Comparison of ENCODE assay signal across 21 cellular contexts in the genomic region with DNA sequence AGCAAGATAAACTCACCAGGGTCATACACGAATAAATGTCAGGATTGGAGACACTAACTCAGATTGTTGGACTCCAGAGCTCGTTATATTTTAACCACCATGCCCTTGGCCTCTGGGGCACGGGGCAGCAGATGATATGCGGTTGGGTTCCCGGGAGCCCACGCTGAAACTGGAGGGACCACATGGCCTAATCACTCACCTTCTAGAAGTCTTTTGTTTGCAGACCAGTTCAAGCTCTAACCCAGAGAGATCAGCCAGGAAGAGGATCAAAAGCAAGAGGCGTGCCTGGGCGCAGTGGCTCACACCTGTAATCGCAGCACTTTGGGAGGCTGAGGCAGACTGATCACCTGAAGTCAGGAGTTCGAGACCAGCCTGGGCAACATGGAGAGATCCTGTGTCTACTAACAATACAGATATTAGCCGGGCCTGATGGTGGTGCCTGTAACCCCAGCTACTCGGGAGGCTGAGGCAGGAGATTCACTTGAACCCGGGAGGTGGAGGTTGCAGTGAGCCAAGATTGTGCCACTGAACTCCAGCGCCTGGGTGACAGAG. TPM values are rescaled to one million over a fixed set of nuclear protein-coding genes. Genes with fewer than 3 reads are reported as not detected.
DNase-seq lines count a peak whose midpoint lies in the region; ATAC-seq, FAIRE-seq and TF ChIP-seq lines count a peak whose summit lies in the region.
"Had no signal": no experiment of that assay in that cellular context is flagged by ENCODE, and none has a peak within 500 bp of the region (broad histone marks: within the 10 kb centered on the region; RNA-seq: fewer than 3 reads in every experiment).

No MANE protein-coding gene starts in this region.

- H3K36me3 ChIP-seq in OCI-LY3 (replicated peaks; ENCODE audit: low read depth, low read length): no peaks in the 10 kb centered on the region
- no peaks in the 10 kb centered on the region for H3K36me3 ChIP-seq in lower lobe of right lung
- no peaks in the 10 kb centered on the region for H3K36me3 ChIP-seq in mesenchymal stem cell (ENCODE audit: control insufficient read depth in 1 of 2, insufficient read depth in 2 of 2, low read depth in 1 of 2, low read length in 2 of 2)
- H3K36me3 ChIP-seq: ovary had no signal

- H3K9me3 ChIP-seq in OCI-LY3 (ENCODE audit: insufficient read depth, low read length): no peaks in the 10 kb centered on the region
- no peaks in the 10 kb centered on the region for H3K9me3 ChIP-seq in lower lobe of right lung
- no peaks in the 10 kb centered on the region for H3K9me3 ChIP-seq in mesenchymal stem cell (ENCODE audit: control insufficient read depth, low read length)
- H3K9me3 ChIP-seq: A549, mucosa of descending colon, ovary had no signal

- peak overlapping the region; percentile 66 for H3K4me2 ChIP-seq in OCI-LY3 (ENCODE audit: low read length)
- H3K4me2 ChIP-seq in mesenchymal stem cell (ENCODE audit: low read length, poor library complexity, severe bottlenecking): no peak overlapping the region
- H3K4me2 ChIP-seq: A549 had no signal

- peak; percentile 35 for ATAC-seq in GM19463 (IDR thresholded peaks at IDR 0.05; ENCODE audit: unreplicated experiment)
- ATAC-seq in lower lobe of right lung: no peak
- no peak for ATAC-seq in omental fat pad (ENCODE audit: low FRiP score)
- ATAC-seq: A549; stimulated activated naive CD8-positive, alpha-beta T cell treated with anti-CD3 and anti-CD28 coated beads, Interleukin-15, Interleukin-2, amounts not matched to agents 100 U/mL and 50 U/mL, for 24 hours had no signal

- H3K27me3 ChIP-seq in OCI-LY3 (ENCODE audit: low read depth, low read length): peaks cover 52% of the 10 kb centered on the region
- H3K27me3 ChIP-seq in lower lobe of right lung (ENCODE audit: low read depth): no peaks in the 10 kb centered on the region
- peaks cover 0 to 12% of the 10 kb centered on the region in 2 experiments for H3K27me3 ChIP-seq in mesenchymal stem cell (ENCODE audit: control insufficient read depth in 1 of 2, insufficient read depth in 1 of 2, low read length in 2 of 2)
- H3K27me3 ChIP-seq: ovary had no signal

- FAIRE-seq in frontal cortex (lab: Jason Lieb, UNC): no peak
- FAIRE-seq: A549, keratinocyte, urothelium cell line had no signal

- H3K4me1 Mint-ChIP-seq in CD14-positive monocyte: peaks cover 38% of the 10 kb centered on the region
- H3K4me1 Mint-ChIP-seq: activated CD4-positive, alpha-beta memory T cell treated with anti-CD3 and anti-CD28 coated beads, Interleukin-2, amount 10 ng/mL, durations not matched to agents 7 days and 5 days had no signal

- no peak overlapping the region for H2BK120ac ChIP-seq in mesenchymal stem cell (ENCODE audit: low read depth, low read length)

- peaks cover 0 to 5% (median 0%) of the 10 kb centered on the region in 7 donors for H3K9me3 Mint-ChIP-seq in CD14-positive monocyte
- H3K9me3 Mint-ChIP-seq: activated CD4-positive, alpha-beta memory T cell treated with anti-CD3 and anti-CD28 coated beads, Interleukin-2, amount 10 ng/mL, durations not matched to agents 7 days and 5 days; CD4-positive, alpha-beta T cell had no signal

- H3K4me3 ChIP-seq in OCI-LY3 (ENCODE audit: low read length) (0 out of 2 replicates have a peak overlapping the region, but pooled peaks have one; percentile 22), lower lobe of right lung (no peak overlapping the region), mesenchymal stem cell (ENCODE audit: insufficient read depth in 1 of 2, low read depth in 1 of 2, low read length in 2 of 2) (no peak overlapping the region)
- H3K4me3 ChIP-seq: A549, mucosa of descending colon, ovary had no signal

- H3K27ac ChIP-seq in OCI-LY3 (ENCODE audit: low read length): peak overlapping the region; percentile 63
- peak overlapping the region; percentile 18 for H3K27ac ChIP-seq in lower lobe of right lung
- no peak overlapping the region for H3K27ac ChIP-seq in mesenchymal stem cell (ENCODE audit: low read length, poor library complexity, severe bottlenecking)
- H3K27ac ChIP-seq: A549, HL-60, ovary had no signal

- no peak overlapping the region for H3K14ac ChIP-seq in mesenchymal stem cell (ENCODE audit: low read length in 2 of 2)

- H3K23ac ChIP-seq in mesenchymal stem cell (ENCODE audit: low read length in 2 of 2): no peak overlapping the region

- H2AFZ ChIP-seq in OCI-LY3 (ENCODE audit: low read depth, low read length) (no peak overlapping the region), mesenchymal stem cell (ENCODE audit: low read depth, low read length) (no peak overlapping the region)

- no peak overlapping the region for H2BK5ac ChIP-seq in mesenchymal stem cell (ENCODE audit: low read depth, low read length, poor library complexity, severe bottlenecking)

- H3K36me3 Mint-ChIP-seq in CD14-positive monocyte: no peaks in the 10 kb centered on the region

- H4K8ac ChIP-seq in mesenchymal stem cell (ENCODE audit: low read length): no peak overlapping the region

- H4K20me1 ChIP-seq in OCI-LY3 (ENCODE audit: insufficient read depth, low read length): peaks cover 4% of the 10 kb centered on the region; the same call in 1 of the 2 replicates

- H4K91ac ChIP-seq in mesenchymal stem cell (ENCODE audit: low read length): no peak overlapping the region

- H3K4me1 ChIP-seq in OCI-LY3 (ENCODE audit: low read length): peaks cover 43% of the 10 kb centered on the region
- peaks cover 3% of the 10 kb centered on the region for H3K4me1 ChIP-seq in lower lobe of right lung
- peaks cover 9% of the 10 kb centered on the region for H3K4me1 ChIP-seq in mesenchymal stem cell (ENCODE audit: control insufficient read depth, insufficient read depth, low read depth, low read length)
- H3K4me1 ChIP-seq: A549 had no signal

- H2BK12ac ChIP-seq in mesenchymal stem cell (ENCODE audit: low read length in 2 of 2): no peak overlapping the region

- H3K9ac ChIP-seq in OCI-LY3 (ENCODE audit: low read length) (no peak overlapping the region), mesenchymal stem cell (ENCODE audit: low read length) (no peak overlapping the region)

- no peak for TF ChIP-seq CTCF in CD14-positive monocyte (IDR thresholded peaks at IDR 0.05)
- no peak for TF ChIP-seq CTCF in OCI-LY3 (IDR thresholded peaks at IDR 0.05; ENCODE audit: low read depth, low read length)
- TF ChIP-seq CTCF in lower lobe of right lung (IDR thresholded peaks at IDR 0.05): no peak
- TF ChIP-seq CTCF in GM20000 (IDR thresholded peaks at IDR 0.05; ENCODE audit: extremely low read depth, missing control alignments): no peak
- TF ChIP-seq CTCF in omental fat pad (IDR thresholded peaks at IDR 0.05): no peak

- peak overlapping the region; percentile 46 to 88 (median 77) for H3K27ac Mint-ChIP-seq in CD14-positive monocyte
- H3K27ac Mint-ChIP-seq: activated CD4-positive, alpha-beta memory T cell treated with anti-CD3 and anti-CD28 coated beads, Interleukin-2, amount 10 ng/mL, durations not matched to agents 7 days and 5 days; CD4-positive, alpha-beta T cell had no signal

- H3K18ac ChIP-seq in mesenchymal stem cell (ENCODE audit: low read depth in 1 of 2, low read length in 2 of 2): no peak overlapping the region

- H3K4me3 Mint-ChIP-seq in CD14-positive monocyte: peak overlapping the region in 1 of 2 donors; percentile 1
- H3K4me3 Mint-ChIP-seq: activated CD4-positive, alpha-beta memory T cell treated with anti-CD3 and anti-CD28 coated beads, Interleukin-2, amount 10 ng/mL, durations not matched to agents 7 days and 5 days; CD4-positive, alpha-beta T cell had no signal

- H3K27me3 Mint-ChIP-seq in CD14-positive monocyte (ENCODE audit: low read depth in 3 of 3): peaks cover 2 to 6% (median 3%) of the 10 kb centered on the region in 3 donors
- H3K27me3 Mint-ChIP-seq: CD4-positive, alpha-beta T cell had no signal

- no peaks in the 10 kb centered on the region for H3K79me2 ChIP-seq in OCI-LY3 (ENCODE audit: low read length)

- no peaks in the 10 kb centered on the region for H3K79me1 ChIP-seq in mesenchymal stem cell (replicated peaks; ENCODE audit: low read length, poor library complexity, severe bottlenecking)

- 81% methylated on average over 13 of the region's 14 CpGs for WGBS in mesenchymal stem cell

- no peak overlapping the region for H2AK5ac ChIP-seq in mesenchymal stem cell (ENCODE audit: low read length, severe bottlenecking)

- H3K4ac ChIP-seq in mesenchymal stem cell (ENCODE audit: low read depth in 1 of 2, low read length in 2 of 2): no peak overlapping the region

- intact Hi-C loops in CD14-positive monocyte (cut with micrococcal nuclease) (no loop called here), lower lobe of right lung (cut with DNase I) (no loop called here)

- no peak overlapping the region for H2BK15ac ChIP-seq in mesenchymal stem cell (ENCODE audit: low read depth, poor library complexity, severe bottlenecking)

- no peak for DNase-seq in CD14-positive monocyte (ENCODE audit: low spot score)
- no peak for DNase-seq in lower lobe of right lung
- DNase-seq in GM20000 (ENCODE audit: low spot score): no peak
- no peak for DNase-seq in frontal cortex (ENCODE audit: low spot score in 2 of 2)
- no peak for DNase-seq in omental fat pad (ENCODE audit: low spot score)
- DNase-seq in mesenchymal stem cell: no peak
- DNase-seq: activated CD4-positive, alpha-beta memory T cell treated with anti-CD3 and anti-CD28 coated beads, Interleukin-2, amount 10 ng/mL, durations not matched to agents 7 days and 5 days; CD4-positive, alpha-beta T cell; effector CD4-positive, alpha-beta T cell; mucosa of descending colon; NCI-H1105; NCI-H2171 treated with DMSO at 0.1 percent for 48 hours; NCI-H82; ovary; stimulated activated naive CD8-positive, alpha-beta T cell treated with anti-CD3 and anti-CD28 coated beads, Interleukin-15, Interleukin-2, amounts not matched to agents 100 U/mL and 50 U/mL, for 24 hours had no signal

RNA-seq across cellular contexts. Expression of gene ECHDC3, which starts 42.6 kb away (rescaled TPM):
- polyA plus RNA-seq in CD14-positive monocyte: 10 to 100 TPM in 1 of 2 donors, 1 to 10 TPM in 1; 9.4 to 10.6 TPM
- 29.5 TPM for total RNA-seq in lower lobe of right lung
- 1.6 TPM for total RNA-seq in frontal cortex
- 100 to 1,000 TPM; 138 to 577 (median 292) TPM for total RNA-seq in omental fat pad
- polyA plus RNA-seq in mesenchymal stem cell (2013, experiment 1 of 2): 2.7 TPM
- polyA plus RNA-seq in mesenchymal stem cell (2013, experiment 2 of 2): 2.6 TPM
- total RNA-seq: activated CD4-positive, alpha-beta memory T cell treated with anti-CD3 and anti-CD28 coated beads, Interleukin-2, amount 10 ng/mL, durations not matched to agents 7 days and 5 days had no signal

Comparison
In these comparisons a context has a peak if more than half of its experiments do, and no peak if none do; other contexts are left out.
1. RNA of gene ECHDC3, which starts 42.6 kb away (total RNA-seq): 138 to 577 TPM in omental fat pad and 29.5 TPM in lower lobe of right lung (single experiment); 1.6 TPM in frontal cortex (single experiment); every median in the first group is over 10 times any median in the second.